ENCODE assay signal across 1 cellular context in genomic region chr21:27366846-27367245, GRCh38.
TF ChIP-seq lines count a peak whose summit lies in the region.

No MANE protein-coding gene starts in this region.

TF ChIP-seq in H1, 55 proteins besides CTCF, POLR2A, EP300 and RAD21 (continued from another document):
- TF ChIP-seq BRCA1 (IDR thresholded peaks at IDR 0.05; ENCODE audit: low read depth, low read length) (no peak), SP2 (IDR thresholded peaks at IDR 0.05; ENCODE audit: low read length) (no peak), CREB1 (IDR thresholded peaks at IDR 0.05) (no peak)
